ENCODE assay signal across 1 cellular context in genomic region chr16:13269905-13270528, GRCh38.
TF ChIP-seq lines count a peak whose summit lies in the region.

No MANE protein-coding gene starts in this region.

TF ChIP-seq in HepG2, 621 proteins besides CTCF, POLR2A, EP300 and RAD21 (continued from another document and continues in another):
- TF ChIP-seq PRDM10 (CRISPR knock-in tag; IDR thresholded peaks at IDR 0.05; ENCODE audit: low read depth): peak; percentile 77; the same call in 1 of the 2 replicates
- peak; percentile 99 for TF ChIP-seq ZBTB37 (CRISPR knock-in tag; IDR thresholded peaks at IDR 0.05)
- peak; percentile 96 for TF ChIP-seq RARA (CRISPR knock-in tag; IDR thresholded peaks at IDR 0.05)
- TF ChIP-seq HOXA3 (CRISPR knock-in tag; IDR thresholded peaks at IDR 0.05): peak; percentile 97
- TF ChIP-seq JUNB (CRISPR knock-in tag; IDR thresholded peaks at IDR 0.05; ENCODE audit: borderline replicate concordance): peak; percentile 58; the same call in 1 of the 2 replicates
- TF ChIP-seq KLF13 (CRISPR knock-in tag; IDR thresholded peaks at IDR 0.05): no peak
- TF ChIP-seq ZNF574 (CRISPR knock-in tag; IDR thresholded peaks at IDR 0.05): peak; percentile 91
- TF ChIP-seq SRSF4 (IDR thresholded peaks at IDR 0.05; ENCODE audit: low read depth, low read length, poor library complexity, severe bottlenecking): no peak
- no peak; the same call in 1 of the 2 replicates for TF ChIP-seq ZNF891 (CRISPR knock-in tag; IDR thresholded peaks at IDR 0.05)
- no peak for TF ChIP-seq GTF2F1 (IDR thresholded peaks at IDR 0.05; ENCODE audit: low read length)
- no peak for TF ChIP-seq SUZ12 (IDR thresholded peaks at IDR 0.05; ENCODE audit: low read depth, low read length)
- no peak for TF ChIP-seq MXD4 (CRISPR knock-in tag; IDR thresholded peaks at IDR 0.05)
- peak; percentile 90; the same call in 1 of the 2 replicates for TF ChIP-seq ZNF33A (CRISPR knock-in tag; IDR thresholded peaks at IDR 0.05; ENCODE audit: borderline replicate concordance)
- TF ChIP-seq HNRNPUL1 (IDR thresholded peaks at IDR 0.05; ENCODE audit: low read depth, low read length): no peak
- peak; percentile 85 for TF ChIP-seq ARNTL (CRISPR knock-in tag; IDR thresholded peaks at IDR 0.05)
- TF ChIP-seq ZNF44 (CRISPR knock-in tag; IDR thresholded peaks at IDR 0.05): peak; percentile 81; the same call in 1 of the 2 replicates
- no peak; the same call in 1 of the 2 replicates for TF ChIP-seq HOXA7 (CRISPR knock-in tag; IDR thresholded peaks at IDR 0.05)
- peak; percentile 71; the same call in 1 of the 2 replicates for TF ChIP-seq ATF5 (CRISPR knock-in tag; IDR thresholded peaks at IDR 0.05; ENCODE audit: low read depth)
- peak; percentile 77; the same call in 1 of the 2 replicates for TF ChIP-seq ZNF354B (CRISPR knock-in tag; IDR thresholded peaks at IDR 0.05)
- TF ChIP-seq CHCHD3 (CRISPR knock-in tag; IDR thresholded peaks at IDR 0.05): no peak
- TF ChIP-seq ZFP36L2 (CRISPR knock-in tag; IDR thresholded peaks at IDR 0.05): no peak
- TF ChIP-seq RFX1 (IDR thresholded peaks at IDR 0.05): no peak
- peak; percentile 98 for TF ChIP-seq ZNF264 (CRISPR knock-in tag; IDR thresholded peaks at IDR 0.05)
- peak; percentile 65 for TF ChIP-seq ZNF770 (CRISPR knock-in tag; IDR thresholded peaks at IDR 0.05)
- TF ChIP-seq ZBTB2 (CRISPR knock-in tag; IDR thresholded peaks at IDR 0.05; ENCODE audit: low read depth): 0 out of 2 replicates have a peak, but pooled peaks have one; percentile 43
- no peak for TF ChIP-seq ZNF138 (CRISPR knock-in tag; IDR thresholded peaks at IDR 0.05; ENCODE audit: low read depth)
- no peak for TF ChIP-seq ZNF530 (CRISPR knock-in tag; IDR thresholded peaks at IDR 0.05; ENCODE audit: low read depth)
- TF ChIP-seq LRRFIP1 (CRISPR knock-in tag; conservative IDR thresholded peaks at IDR 0.05): no peak
- peak; percentile 94 for TF ChIP-seq ZNF678 (CRISPR knock-in tag; IDR thresholded peaks at IDR 0.05)
- TF ChIP-seq ZSCAN22 (CRISPR knock-in tag; IDR thresholded peaks at IDR 0.05): no peak
- TF ChIP-seq CBX5 (CRISPR knock-in tag; IDR thresholded peaks at IDR 0.05; ENCODE audit: borderline replicate concordance): peak; percentile 96; the same call in 1 of the 2 replicates
- TF ChIP-seq ZNF251 (CRISPR knock-in tag; IDR thresholded peaks at IDR 0.05): 0 out of 2 replicates have a peak, but pooled peaks have one; percentile 53
- peak; percentile 62; the same call in 1 of the 2 replicates for TF ChIP-seq CHD4 (IDR thresholded peaks at IDR 0.05; ENCODE audit: borderline replicate concordance, low read length)
- no peak for TF ChIP-seq EED (CRISPR knock-in tag; IDR thresholded peaks at IDR 0.05)
- TF ChIP-seq NFATC3 (CRISPR knock-in tag; IDR thresholded peaks at IDR 0.05): 0 out of 2 replicates have a peak, but pooled peaks have one; percentile 33
- TF ChIP-seq ZNF281 (CRISPR knock-in tag; IDR thresholded peaks at IDR 0.05; ENCODE audit: borderline replicate concordance): peak; percentile 88
- TF ChIP-seq ZBTB20 (CRISPR knock-in tag; IDR thresholded peaks at IDR 0.05; ENCODE audit: borderline replicate concordance, low read depth): peak; percentile 97; the same call in 1 of the 2 replicates
- TF ChIP-seq FOXO4 (CRISPR knock-in tag; conservative IDR thresholded peaks at IDR 0.05): no peak
- TF ChIP-seq ATF7 (IDR thresholded peaks at IDR 0.05): no peak
- no peak; the same call in 1 of the 2 replicates for TF ChIP-seq ATF7 (CRISPR knock-in tag; IDR thresholded peaks at IDR 0.05)
- no peak for TF ChIP-seq GLMP (CRISPR knock-in tag; IDR thresholded peaks at IDR 0.05; ENCODE audit: borderline replicate concordance)
